10 cellular contexts compared by ENCODE assay signal in the genomic region with DNA sequence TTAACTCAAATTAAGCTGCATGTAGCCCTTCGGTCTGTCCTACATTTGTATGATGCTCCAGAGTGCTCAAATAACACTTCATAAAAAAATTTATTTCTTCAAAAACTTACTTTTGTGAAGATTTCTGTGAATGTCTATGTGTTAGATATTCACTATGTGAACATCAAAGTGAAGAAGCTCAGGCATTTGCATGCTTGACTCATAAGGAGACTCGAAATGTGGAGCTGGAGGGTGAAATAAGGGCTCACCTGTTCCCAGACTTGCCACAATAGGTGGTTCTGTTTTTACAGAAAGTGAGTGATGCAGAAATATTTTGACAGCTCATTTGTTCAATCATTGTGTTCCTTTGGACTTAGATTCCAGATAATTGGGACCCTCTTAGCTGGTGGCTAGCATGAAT. TPM values are rescaled to one million over a fixed set of nuclear protein-coding genes. Genes with fewer than 3 reads are reported as not detected.
"Had no signal": no experiment of that assay in that cellular context is flagged by ENCODE, and none has a peak within 500 bp of the region (broad histone marks: within the 10 kb centered on the region; RNA-seq: fewer than 3 reads in every experiment).

No MANE protein-coding gene starts in this region.

RNA-seq across cellular contexts. Expression of a gene that starts 16.9 kb away (rescaled TPM):
- total RNA-seq: MCF 10A; NCI-H460; OCI-LY7; PC-9; Right ventricle myocardium inferior; RPMI7951; SJCRH30; SK-MEL-5; T-cell; T-helper 1 cell treated with Interleukin-12 subunit alpha and Interleukin-12 subunit beta and Interleukin-4 antibody, amounts not matched to agents 30 ng/mL and 1 ng/mL, for 36 hours had no signal

RNA-seq across cellular contexts. Expression of a gene that starts 25.6 kb away (rescaled TPM):
- total RNA-seq: MCF 10A; NCI-H460; OCI-LY7; PC-9; Right ventricle myocardium inferior; SJCRH30; T-cell; T-helper 1 cell treated with Interleukin-12 subunit alpha and Interleukin-12 subunit beta and Interleukin-4 antibody, amounts not matched to agents 30 ng/mL and 1 ng/mL, for 36 hours had no signal
